ENCODE assay signal across 8 cellular contexts in the genomic region with DNA sequence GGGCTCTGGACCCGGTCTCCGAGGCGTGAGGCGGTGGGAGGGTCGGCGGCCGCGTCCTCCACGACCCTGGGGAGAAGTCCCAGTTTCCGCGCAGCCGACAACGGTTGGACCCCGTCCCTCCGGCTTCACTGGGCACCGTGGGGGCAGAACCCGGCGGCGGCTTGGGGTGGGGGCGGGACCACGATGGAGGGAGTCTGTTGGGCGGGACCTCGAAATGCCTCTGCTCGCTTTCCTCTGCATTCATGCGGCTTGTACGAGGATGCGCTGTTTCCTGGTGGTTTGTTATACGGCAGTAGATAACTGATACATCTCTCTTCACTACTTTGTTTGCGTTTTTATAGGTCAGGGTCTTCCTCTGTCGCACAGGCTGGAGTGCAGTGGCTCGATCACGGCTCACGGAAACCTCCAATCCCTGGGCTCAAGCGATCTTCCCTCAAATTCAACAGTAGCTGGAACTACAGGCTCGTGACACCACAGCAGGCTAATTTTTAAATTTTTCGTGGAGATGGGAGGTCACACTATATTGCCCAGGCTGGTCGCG.
DNase-seq lines count a peak whose midpoint lies in the region; ATAC-seq lines count a peak whose summit lies in the region.

No MANE protein-coding gene starts in this region.

- H3K4me3 Mint-ChIP-seq in memory B cell: peak overlapping the region; percentile 96

- no peaks in the 10 kb centered on the region for H3K9me3 ChIP-seq in duodenal mucosa (ENCODE audit: control insufficient read depth in 1 of 2, low read length in 2 of 2)

- peaks cover 19% of the 10 kb centered on the region for H3K4me1 Mint-ChIP-seq in memory B cell

- H3K9me3 Mint-ChIP-seq in memory B cell: no peaks in the 10 kb centered on the region

- H3K4me1 ChIP-seq in duodenal mucosa (ENCODE audit: control insufficient read depth in 1 of 2, insufficient read depth in 2 of 2, low read length in 2 of 2): peaks cover 0 to 4% of the 10 kb centered on the region in 2 donors

- peak overlapping the region; percentile 92 for H3K27ac ChIP-seq in duodenal mucosa (ENCODE audit: low read depth, low read length)

- H3K36me3 ChIP-seq in duodenal mucosa (ENCODE audit: control insufficient read depth in 1 of 2, insufficient read depth in 2 of 2, low read length in 2 of 2): no peaks in the 10 kb centered on the region

- H3K27me3 ChIP-seq in duodenal mucosa (ENCODE audit: control insufficient read depth in 1 of 2, insufficient read depth in 2 of 2, low read length in 2 of 2): no peaks in the 10 kb centered on the region

- H3K9ac ChIP-seq in duodenal mucosa (ENCODE audit: low read depth in 1 of 2, low read length in 2 of 2): peak overlapping the region; percentile 76 to 90

- peak overlapping the region; percentile 98 for H3K27ac Mint-ChIP-seq in memory B cell

- no peaks in the 10 kb centered on the region for H3K36me3 Mint-ChIP-seq in memory B cell

- peak; percentile 14 for ATAC-seq in HG03175 (IDR thresholded peaks at IDR 0.05; ENCODE audit: unreplicated experiment)
- peak; percentile 6 for ATAC-seq in memory B cell (ENCODE audit: low read depth)
- ATAC-seq in GM18870 (IDR thresholded peaks at IDR 0.05; ENCODE audit: unreplicated experiment): no peak

- no peaks in the 10 kb centered on the region for H3K27me3 Mint-ChIP-seq in memory B cell

- H3K4me3 ChIP-seq in duodenal mucosa (ENCODE audit: low read depth in 1 of 2, low read length in 2 of 2): peak overlapping the region; percentile 78 to 91

- DNase-seq in AML-193 (lab: John Stamatoyannopoulos, UW) (peak; percentile 38 to 51), memory B cell (ENCODE audit: low spot score in 2 of 2) (no peak), LoVo (ENCODE audit: low spot score) (no peak)
- DNase-seq in activated CD4-positive, alpha-beta T cell treated with anti-CD3 and anti-CD28 coated beads for 24 hours (ENCODE audit: low read depth in 2 of 2): peak; percentile 34 to 36
- peak; percentile 35 for DNase-seq in stimulated activated CD8-positive, alpha-beta memory T cell treated with anti-CD3 and anti-CD28 coated beads, Interleukin-12 subunit alpha, Interleukin-12 subunit beta, amount 100 ng/mL, for 1 hour (ENCODE audit: low read depth)

Comparison
In these comparisons a context has a peak if more than half of its experiments do, and no peak if none do; other contexts are left out.
1. DNase-seq: peak in AML-193 (2 of 2), activated CD4-positive, alpha-beta T cell treated with anti-CD3 and anti-CD28 coated beads for 24 hours (2 of 2) and stimulated activated CD8-positive, alpha-beta memory T cell treated with anti-CD3 and anti-CD28 coated beads, Interleukin-12 subunit alpha, Interleukin-12 subunit beta, amount 100 ng/mL, for 1 hour (single experiment); none in memory B cell (0 of 2) and LoVo (single experiment).